Comparison of ENCODE assay signal across 11 cellular contexts in the genomic region with DNA sequence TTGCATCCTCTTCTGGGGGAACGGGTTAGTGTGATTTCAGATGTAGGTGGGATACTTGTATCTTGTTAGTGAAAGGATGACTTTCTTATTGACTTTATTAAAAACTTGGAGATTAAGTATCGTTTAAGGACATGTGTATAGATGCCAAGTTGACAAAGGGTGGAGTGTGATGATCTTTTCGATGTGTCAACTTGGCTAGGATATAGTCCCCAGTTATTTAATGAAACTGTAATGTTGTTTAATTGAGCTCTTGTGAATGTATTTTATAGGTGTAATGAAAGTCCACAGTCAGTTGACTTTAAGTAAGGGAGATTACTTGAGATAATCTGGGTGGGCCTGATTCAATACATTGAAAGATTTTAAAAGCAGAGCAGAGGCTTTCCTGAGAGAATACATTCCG.
"Had no signal": no experiment of that assay in that cellular context is flagged by ENCODE, and none has a peak within 500 bp of the region (broad histone marks: within the 10 kb centered on the region; RNA-seq: fewer than 3 reads in every experiment).

No MANE protein-coding gene starts in this region.

- FAIRE-seq: bronchial epithelial cell, TTC549 had no signal

- H3K27ac ChIP-seq: ascending aorta, cardiac muscle cell, VCaP had no signal

- DNase-seq: activated B cell treated with CpG ODN at 0.5 μM for 24 hours; activated CD4-positive, alpha-beta T cell treated with anti-CD3 and anti-CD28 coated beads, Interleukin-2, amount 50 U/mL, for 1 hour; activated CD4-positive, CD25-positive, alpha-beta regulatory T cell treated with anti-CD3 and anti-CD28 coated beads, Interleukin-2, amount 50 U/mL, for 72 hours; activated gamma-delta T cell treated with Interleukin-2 at 50 U/mL for 16 hours; cerebellar nuclear complex; T-helper 9 cell had no signal

- H3K36me3 ChIP-seq: ascending aorta, cardiac muscle cell had no signal

- H3K9me3 ChIP-seq: ascending aorta had no signal

- H3K27me3 ChIP-seq: ascending aorta, cardiac muscle cell had no signal

- H3K4me3 ChIP-seq: ascending aorta, cardiac muscle cell had no signal

- H3K4me1 ChIP-seq: ascending aorta had no signal
